In genomic region chr12:53505555-53506449, GRCh38 we compare ENCODE assay signal across 16 cellular contexts. TPM values are rescaled to one million over a fixed set of nuclear protein-coding genes. Genes with fewer than 3 reads are reported as not detected.
A peak's percentile ranks its signal among the peaks of the same experiment; 100 is the strongest.
DNase-seq lines count a peak whose midpoint lies in the region; ATAC-seq and TF ChIP-seq lines count a peak whose summit lies in the region.
"Had no signal": no experiment of that assay in that cellular context is flagged by ENCODE, and none has a peak within 500 bp of the region (broad histone marks: within the 10 kb centered on the region; RNA-seq: fewer than 3 reads in every experiment).

No MANE protein-coding gene starts in this region.

- H2AK5ac ChIP-seq in mesenchymal stem cell (ENCODE audit: low read length, severe bottlenecking): no peak overlapping the region

- peak overlapping the region; percentile 33 for H3K27ac Mint-ChIP-seq in activated CD8-positive, alpha-beta T cell treated with anti-CD3 and anti-CD28 coated beads, Interleukin-2, amount 10 ng/mL, durations not matched to agents 7 days and 5 days
- H3K27ac Mint-ChIP-seq in activated CD8-positive, alpha-beta T cell treated with anti-CD3 and anti-CD28 coated beads for 36 hours: no peak overlapping the region
- H3K27ac Mint-ChIP-seq: activated CD4-positive, alpha-beta T cell treated with anti-CD3 and anti-CD28 coated beads for 36 hours had no signal

- H3K27me3 ChIP-seq in ascending aorta (no peaks in the 10 kb centered on the region), mesenchymal stem cell (ENCODE audit: control insufficient read depth in 1 of 2, insufficient read depth in 1 of 2, low read length in 2 of 2) (no peaks in the 10 kb centered on the region), thoracic aorta (replicated peaks; ENCODE audit: insufficient read depth) (no peaks in the 10 kb centered on the region)
- H3K27me3 ChIP-seq: hepatocyte had no signal

- H3K79me1 ChIP-seq in mesenchymal stem cell (replicated peaks; ENCODE audit: low read length, poor library complexity, severe bottlenecking): peaks cover 36% of the 10 kb centered on the region

- H4K91ac ChIP-seq in mesenchymal stem cell (ENCODE audit: low read length): no peak overlapping the region

- peaks cover 28 to 48% of the 10 kb centered on the region in 2 donors for H3K4me1 ChIP-seq in ascending aorta
- H3K4me1 ChIP-seq in mesenchymal stem cell (ENCODE audit: control insufficient read depth, insufficient read depth, low read depth, low read length): peaks cover 18% of the 10 kb centered on the region
- peaks cover 31 to 75% of the 10 kb centered on the region in 2 donors for H3K4me1 ChIP-seq in thoracic aorta (ENCODE audit: control insufficient read depth in 1 of 2, low read depth in 2 of 2)

- no peak overlapping the region for H3K14ac ChIP-seq in mesenchymal stem cell (ENCODE audit: low read length in 2 of 2)

- peaks cover 26% of the 10 kb centered on the region for H3K4me1 Mint-ChIP-seq in activated CD8-positive, alpha-beta T cell treated with anti-CD3 and anti-CD28 coated beads, Interleukin-2, amount 10 ng/mL, durations not matched to agents 7 days and 5 days (ENCODE audit: low read depth)
- peaks cover 26% of the 10 kb centered on the region for H3K4me1 Mint-ChIP-seq in activated CD8-positive, alpha-beta T cell treated with anti-CD3 and anti-CD28 coated beads for 36 hours (ENCODE audit: low read depth)

- ATAC-seq in activated CD8-positive, alpha-beta T cell treated with anti-CD3 and anti-CD28 coated beads, Interleukin-2, amount 10 ng/mL, durations not matched to agents 7 days and 5 days: no peak
- ATAC-seq in activated CD8-positive, alpha-beta T cell treated with anti-CD3 and anti-CD28 coated beads for 36 hours: no peak
- ATAC-seq in thoracic aorta (ENCODE audit: insufficient number of reproducible peaks, low FRiP score, low read depth): no peak
- ATAC-seq in HG03095 (IDR thresholded peaks at IDR 0.05; ENCODE audit: unreplicated experiment): no peak
- no peak for ATAC-seq in HG02884 (IDR thresholded peaks at IDR 0.05; ENCODE audit: unreplicated experiment)
- ATAC-seq: activated CD4-positive, alpha-beta T cell treated with anti-CD3 and anti-CD28 coated beads for 36 hours; left lobe of liver had no signal

- H2BK120ac ChIP-seq in mesenchymal stem cell (ENCODE audit: low read depth, low read length): no peak overlapping the region

- no peak overlapping the region for H3K18ac ChIP-seq in mesenchymal stem cell (ENCODE audit: low read depth in 1 of 2, low read length in 2 of 2)

- no peaks in the 10 kb centered on the region for H3K27me3 Mint-ChIP-seq in activated CD8-positive, alpha-beta T cell treated with anti-CD3 and anti-CD28 coated beads, Interleukin-2, amount 10 ng/mL, durations not matched to agents 7 days and 5 days (ENCODE audit: low read depth)
- H3K27me3 Mint-ChIP-seq in activated CD8-positive, alpha-beta T cell treated with anti-CD3 and anti-CD28 coated beads for 36 hours: no peaks in the 10 kb centered on the region
- H3K27me3 Mint-ChIP-seq: activated CD4-positive, alpha-beta T cell treated with anti-CD3 and anti-CD28 coated beads for 36 hours had no signal

- CTCF ChIA-PET in activated CD8-positive, alpha-beta T cell treated with anti-CD3 and anti-CD28 coated beads, Interleukin-2, amount 10 ng/mL, durations not matched to agents 7 days and 5 days (lab: Charles Lee): interaction anchor here (0.9 to 1.7 kb wide), 2 partner anchors 153 to 181 kb away, joined by 3 to 6 read pairs; no protein-coding TSS in a partner anchor
- CTCF ChIA-PET in activated CD8-positive, alpha-beta T cell treated with anti-CD3 and anti-CD28 coated beads for 36 hours (lab: Charles Lee): interaction anchor here (1.0 to 1.9 kb wide), 2 partner anchors 154 to 178 kb away, joined by 3 to 4 read pairs; no protein-coding TSS in a partner anchor
- CTCF ChIA-PET in GM10248 (lab: Yijun Ruan, JAX): interaction anchor here (1.1 to 1.7 kb wide), 6 partner anchors 38 to 161 kb away, joined by 3 to 4 read pairs (median 3); no protein-coding TSS in a partner anchor

- POLR2A ChIA-PET in activated CD8-positive, alpha-beta T cell treated with anti-CD3 and anti-CD28 coated beads, Interleukin-2, amount 10 ng/mL, durations not matched to agents 7 days and 5 days (lab: Charles Lee): no interaction called here
- POLR2A ChIA-PET in activated CD8-positive, alpha-beta T cell treated with anti-CD3 and anti-CD28 coated beads for 36 hours (lab: Charles Lee): interaction anchor here (54.1 kb wide), 1 partner anchor 38 kb away, joined by 1494 read pairs; the partner anchor contains the start of gene PCBP2
- POLR2A ChIA-PET in GM10248 (lab: Yijun Ruan, JAX): no interaction called here

- H3K4me3 ChIP-seq in ascending aorta (no peak overlapping the region), mesenchymal stem cell (ENCODE audit: insufficient read depth in 1 of 2, low read depth in 1 of 2, low read length in 2 of 2) (no peak overlapping the region), thoracic aorta (no peak overlapping the region)
- H3K4me3 ChIP-seq: hepatocyte, PC-9 had no signal

- TF ChIP-seq CTCF in activated CD8-positive, alpha-beta T cell treated with anti-CD3 and anti-CD28 coated beads for 36 hours (IDR thresholded peaks at IDR 0.05): no peak
- TF ChIP-seq CTCF in ascending aorta (IDR thresholded peaks at IDR 0.05): no peak
- TF ChIP-seq CTCF in thoracic aorta (IDR thresholded peaks at IDR 0.05): no peak
- no peak for TF ChIP-seq CTCF in GM10248 (IDR thresholded peaks at IDR 0.05; ENCODE audit: control extremely low read depth, extremely low read depth, low read depth, missing control alignments)

- H4K8ac ChIP-seq in mesenchymal stem cell (ENCODE audit: low read length): no peak overlapping the region

- H3K9ac ChIP-seq in mesenchymal stem cell (ENCODE audit: low read length): peak overlapping the region; percentile 51

- intact Hi-C loops in activated CD8-positive, alpha-beta T cell treated with anti-CD3 and anti-CD28 coated beads for 36 hours (cut with micrococcal nuclease): loop anchor here (5.0 to 10.0 kb wide), 2 partner anchors 34 to 151 kb away; no protein-coding TSS in a partner anchor
- intact Hi-C loops in ascending aorta (cut with DNase I): loop anchor here (2.0 kb wide), 1 partner anchor 185 kb away; the partner anchor contains the start of gene AAAS

- no peaks in the 10 kb centered on the region for H3K9me3 Mint-ChIP-seq in activated CD8-positive, alpha-beta T cell treated with anti-CD3 and anti-CD28 coated beads, Interleukin-2, amount 10 ng/mL, durations not matched to agents 7 days and 5 days (ENCODE audit: insufficient read depth)
- no peaks in the 10 kb centered on the region for H3K9me3 Mint-ChIP-seq in activated CD8-positive, alpha-beta T cell treated with anti-CD3 and anti-CD28 coated beads for 36 hours
- H3K9me3 Mint-ChIP-seq: nephron progenitor cell had no signal

- no peak overlapping the region for H3K4me2 ChIP-seq in mesenchymal stem cell (ENCODE audit: low read length, poor library complexity, severe bottlenecking)
- H3K4me2 ChIP-seq: hepatocyte, PC-9 had no signal

- H2AFZ ChIP-seq in mesenchymal stem cell (ENCODE audit: low read depth, low read length): no peak overlapping the region
- H2AFZ ChIP-seq: hepatocyte, PC-9 had no signal

- H3K23ac ChIP-seq in mesenchymal stem cell (ENCODE audit: low read length in 2 of 2): no peak overlapping the region

- H3K27ac ChIP-seq in ascending aorta (peak overlapping the region; percentile 94 to 98), mesenchymal stem cell (ENCODE audit: low read length, poor library complexity, severe bottlenecking) (peak overlapping the region; percentile 2), thoracic aorta (peak overlapping the region; percentile 70 to 99)
- H3K27ac ChIP-seq: hepatocyte, PC-9 had no signal

- H3K36me3 ChIP-seq in ascending aorta (peaks cover 6 to 21% of the 10 kb centered on the region in 2 donors), mesenchymal stem cell (ENCODE audit: control insufficient read depth in 1 of 2, insufficient read depth in 2 of 2, low read depth in 1 of 2, low read length in 2 of 2) (peaks cover 59 to 64% of the 10 kb centered on the region in 2 experiments), thoracic aorta (peaks cover 2% of the 10 kb centered on the region)

- DNase-seq in activated CD8-positive, alpha-beta T cell treated with anti-CD3 and anti-CD28 coated beads, Interleukin-2, amount 10 ng/mL, durations not matched to agents 7 days and 5 days: no peak
- no peak for DNase-seq in activated CD8-positive, alpha-beta T cell treated with anti-CD3 and anti-CD28 coated beads for 36 hours
- DNase-seq in ascending aorta (ENCODE audit: low spot score in 2 of 2): peak in 1 of 2 donors; percentile 65
- DNase-seq in mesenchymal stem cell: no peak
- DNase-seq in thoracic aorta (ENCODE audit: low spot score): no peak
- no peak for DNase-seq in GM10248 (ENCODE audit: extremely low spot score)
- DNase-seq: ACHN; activated CD4-positive, alpha-beta T cell treated with anti-CD3 and anti-CD28 coated beads for 36 hours; NCI-H1105; NCI-H446; nephron progenitor cell; PC-9 had no signal

- H2BK5ac ChIP-seq in mesenchymal stem cell (ENCODE audit: low read depth, low read length, poor library complexity, severe bottlenecking): no peak overlapping the region

- H3K9me3 ChIP-seq in ascending aorta (no peaks in the 10 kb centered on the region), mesenchymal stem cell (ENCODE audit: control insufficient read depth, low read length) (no peaks in the 10 kb centered on the region), thoracic aorta (no peaks in the 10 kb centered on the region)

- H2BK15ac ChIP-seq in mesenchymal stem cell (ENCODE audit: low read depth, poor library complexity, severe bottlenecking): no peak overlapping the region

- 92% methylated on average over 18 of the region's 19 CpGs for WGBS in mesenchymal stem cell

- H3K4me3 Mint-ChIP-seq in activated CD8-positive, alpha-beta T cell treated with anti-CD3 and anti-CD28 coated beads, Interleukin-2, amount 10 ng/mL, durations not matched to agents 7 days and 5 days: no peak overlapping the region
- H3K4me3 Mint-ChIP-seq in activated CD8-positive, alpha-beta T cell treated with anti-CD3 and anti-CD28 coated beads for 36 hours: no peak overlapping the region
- H3K4me3 Mint-ChIP-seq: activated CD4-positive, alpha-beta T cell treated with anti-CD3 and anti-CD28 coated beads for 36 hours; nephron progenitor cell had no signal

- no peak overlapping the region for H2BK12ac ChIP-seq in mesenchymal stem cell (ENCODE audit: low read length in 2 of 2)

- H3K36me3 Mint-ChIP-seq in activated CD8-positive, alpha-beta T cell treated with anti-CD3 and anti-CD28 coated beads, Interleukin-2, amount 10 ng/mL, durations not matched to agents 7 days and 5 days (ENCODE audit: low read depth): peaks cover 18% of the 10 kb centered on the region
- H3K36me3 Mint-ChIP-seq in activated CD8-positive, alpha-beta T cell treated with anti-CD3 and anti-CD28 coated beads for 36 hours (ENCODE audit: low read depth): peaks cover 3% of the 10 kb centered on the region

- no peak overlapping the region for H3K4ac ChIP-seq in mesenchymal stem cell (ENCODE audit: low read depth in 1 of 2, low read length in 2 of 2)

RNA-seq across cellular contexts. Expression of gene NPFF, which starts 1.5 kb away (rescaled TPM):
- total RNA-seq in activated CD8-positive, alpha-beta T cell treated with anti-CD3 and anti-CD28 coated beads, Interleukin-2, amount 10 ng/mL, durations not matched to agents 7 days and 5 days: not detected
- not detected for total RNA-seq in activated CD8-positive, alpha-beta T cell treated with anti-CD3 and anti-CD28 coated beads for 36 hours
- total RNA-seq in ascending aorta: 2.8 TPM
- polyA plus RNA-seq in mesenchymal stem cell (2013, experiment 1 of 2): 0.25 TPM
- 0.67 TPM for polyA plus RNA-seq in mesenchymal stem cell (2013, experiment 2 of 2)
- 1 to 10 TPM in 1 of 2 donors, not detected in 1; 9.1 TPM for total RNA-seq in thoracic aorta
- total RNA-seq: activated CD4-positive, alpha-beta T cell treated with anti-CD3 and anti-CD28 coated beads for 36 hours; hepatocyte; left lobe of liver; PC-9 had no signal

RNA-seq across cellular contexts. Expression of gene TARBP2, which starts 4.7 kb away (rescaled TPM):
- 10 to 100 TPM; 30.3 to 36.9 TPM for total RNA-seq in activated CD8-positive, alpha-beta T cell treated with anti-CD3 and anti-CD28 coated beads, Interleukin-2, amount 10 ng/mL, durations not matched to agents 7 days and 5 days
- total RNA-seq in activated CD8-positive, alpha-beta T cell treated with anti-CD3 and anti-CD28 coated beads for 36 hours: 10 to 100 TPM; 32.0 to 33.3 TPM
- total RNA-seq in ascending aorta: 32.9 TPM
- 22.2 TPM for polyA plus RNA-seq in mesenchymal stem cell (2013, experiment 1 of 2)
- polyA plus RNA-seq in mesenchymal stem cell (2013, experiment 2 of 2): 24.9 TPM
- total RNA-seq in thoracic aorta: 10 to 100 TPM; 14.2 to 27.7 TPM

RNA-seq across cellular contexts. Expression of gene MAP3K12, which starts 6.5 kb away (rescaled TPM):
- 10 to 100 TPM; 22.7 to 22.9 TPM for total RNA-seq in activated CD8-positive, alpha-beta T cell treated with anti-CD3 and anti-CD28 coated beads, Interleukin-2, amount 10 ng/mL, durations not matched to agents 7 days and 5 days
- 10 to 100 TPM in 1 of 2 experiments, 1 to 10 TPM in 1; 8.2 to 10.0 TPM for total RNA-seq in activated CD8-positive, alpha-beta T cell treated with anti-CD3 and anti-CD28 coated beads for 36 hours
- 20.8 TPM for total RNA-seq in ascending aorta
- polyA plus RNA-seq in mesenchymal stem cell (2013, experiment 1 of 2): 59.4 TPM
- 61.3 TPM for polyA plus RNA-seq in mesenchymal stem cell (2013, experiment 2 of 2)
- total RNA-seq in thoracic aorta: 10 to 100 TPM; 27.9 to 36.8 TPM

RNA-seq across cellular contexts. Expression of gene PCBP2, which starts 53.9 kb away (rescaled TPM):
- 100 to 1,000 TPM; 813 to 836 TPM for total RNA-seq in activated CD8-positive, alpha-beta T cell treated with anti-CD3 and anti-CD28 coated beads, Interleukin-2, amount 10 ng/mL, durations not matched to agents 7 days and 5 days
- 100 to 1,000 TPM; 958 to 973 TPM for total RNA-seq in activated CD8-positive, alpha-beta T cell treated with anti-CD3 and anti-CD28 coated beads for 36 hours
- total RNA-seq in ascending aorta (354 TPM), thoracic aorta (100 to 1,000 TPM; 326 to 466 TPM)
- 467 TPM for polyA plus RNA-seq in mesenchymal stem cell (2013, experiment 1 of 2)
- 455 TPM for polyA plus RNA-seq in mesenchymal stem cell (2013, experiment 2 of 2)

Comparison
In these comparisons a context has a peak if more than half of its experiments do, and no peak if none do; other contexts are left out.
1. H3K27ac ChIP-seq: peak in every context shown above with its lines; median percentile 96 in ascending aorta; 84 in thoracic aorta; 2 in mesenchymal stem cell.